In genomic region chr15:63378946-63379345, GRCh38 we compare ENCODE assay signal across 15 cellular contexts. TPM values are rescaled to one million over a fixed set of nuclear protein-coding genes. Genes with fewer than 3 reads are reported as not detected.
A peak's percentile ranks its signal among the peaks of the same experiment; 100 is the strongest.
DNase-seq lines count a peak whose midpoint lies in the region; ATAC-seq and TF ChIP-seq lines count a peak whose summit lies in the region.
"Had no signal": no experiment of that assay in that cellular context is flagged by ENCODE, and none has a peak within 500 bp of the region (broad histone marks: within the 10 kb centered on the region; RNA-seq: fewer than 3 reads in every experiment).

No MANE protein-coding gene starts in this region.

- H3K4ac ChIP-seq in trophoblast cell (ENCODE audit: low read depth, low read length) = no peak overlapping the region

- no peaks in the 10 kb centered on the region for H3K9me3 ChIP-seq in right atrium auricular region
- H3K9me3 ChIP-seq in esophagus (ENCODE audit: control insufficient read depth in 2 of 2, insufficient read depth in 1 of 2, low read depth in 1 of 2, low read length in 1 of 2) = no peaks in the 10 kb centered on the region
- peaks cover 2% of the 10 kb centered on the region for H3K9me3 ChIP-seq in trophoblast cell (ENCODE audit: insufficient read depth, low read depth, low read length)

- H2BK12ac ChIP-seq in trophoblast cell (ENCODE audit: low read length) = no peak overlapping the region

- H3K23ac ChIP-seq in trophoblast cell (ENCODE audit: low read length) = no peak overlapping the region

- no peak overlapping the region for H3K14ac ChIP-seq in trophoblast cell (ENCODE audit: low read length)

- H2BK120ac ChIP-seq in trophoblast cell (ENCODE audit: insufficient read depth, low read length, poor library complexity) = peak overlapping the region; percentile 28

- H2BK5ac ChIP-seq in trophoblast cell (ENCODE audit: low read depth, low read length, poor library complexity) = no peak overlapping the region

- no peak overlapping the region for H4K91ac ChIP-seq in trophoblast cell (ENCODE audit: low read depth, low read length)

- TF ChIP-seq CTCF in right atrium auricular region (IDR thresholded peaks at IDR 0.05) = no peak

- H2AK5ac ChIP-seq in trophoblast cell (ENCODE audit: low read length) = no peak overlapping the region

- no peak overlapping the region for H4K8ac ChIP-seq in trophoblast cell (ENCODE audit: low read depth, low read length)

- DNase-seq in cardiac septum (ENCODE audit: low spot score) (peak; percentile 53), right atrium auricular region (ENCODE audit: low spot score) (no peak), trophoblast cell (no peak), NCI-H2171 treated with DMSO at 0.1 percent for 48 hours (lab: John Stamatoyannopoulos, UW) (no peak), midbrain (lab: John Stamatoyannopoulos, UW) (no peak)
- DNase-seq: 8988T; CD4-positive, CD25-positive, alpha-beta regulatory T cell; Karpas-422; NCI-H1930; NCI-H510A had no signal

- WGBS in esophagus, 2 donors = 67 to 73% methylated on average over 7 of the region's 7 CpGs
- WGBS in trophoblast cell (ENCODE audit: extremely low coverage, insufficient coverage, insufficient read length) = no CpG with 5 or more reads among the region's 7 CpGs

- H3K79me1 ChIP-seq in trophoblast cell (ENCODE audit: low read length) = peaks cover 2% of the 10 kb centered on the region

- ATAC-seq in HG02981 (IDR thresholded peaks at IDR 0.05; ENCODE audit: unreplicated experiment) (no peak), GM21723 (IDR thresholded peaks at IDR 0.05; ENCODE audit: unreplicated experiment) (no peak)
- ATAC-seq: GM12878, HCT116 had no signal

- H3K79me2 ChIP-seq in trophoblast cell (ENCODE audit: control insufficient read depth, insufficient read depth, low read length, poor library complexity) = peaks cover 3% of the 10 kb centered on the region

- H3K4me3 ChIP-seq in right atrium auricular region (no peak overlapping the region), esophagus (ENCODE audit: low read depth in 1 of 2, low read length in 2 of 2) (peak overlapping the region; percentile 11 to 54), trophoblast cell (ENCODE audit: low read depth, low read length) (no peak overlapping the region)
- H3K4me3 ChIP-seq: GM12878 had no signal

- intact Hi-C loops in cardiac septum (cut with DNase I) = no loop called here

- no peak overlapping the region for H4K12ac ChIP-seq in trophoblast cell (ENCODE audit: low read depth, low read length)

- no peak overlapping the region for H3K18ac ChIP-seq in trophoblast cell (ENCODE audit: low read length)

- H3K36me3 ChIP-seq in right atrium auricular region (no peaks in the 10 kb centered on the region), esophagus (ENCODE audit: control insufficient read depth in 2 of 2, insufficient read depth in 2 of 2, low read length in 1 of 2) (no peaks in the 10 kb centered on the region), trophoblast cell (ENCODE audit: control insufficient read depth in 1 of 2, insufficient read depth in 2 of 2, low read length in 2 of 2) (no peaks in the 10 kb centered on the region)

- H3K4me2 ChIP-seq in trophoblast cell (ENCODE audit: low read length) = no peak overlapping the region

- H3K27ac ChIP-seq in right atrium auricular region (no peak overlapping the region), esophagus (ENCODE audit: low read depth in 2 of 2, low read length in 1 of 2) (peak overlapping the region; percentile 16 to 69), trophoblast cell (ENCODE audit: low read depth, low read length) (no peak overlapping the region)

- H3K9ac ChIP-seq in trophoblast cell (ENCODE audit: low read length) = no peak overlapping the region

- peaks cover 0 to 2% of the 10 kb centered on the region in 2 donors for H3K27me3 ChIP-seq in right atrium auricular region
- no peaks in the 10 kb centered on the region for H3K27me3 ChIP-seq in esophagus (ENCODE audit: control insufficient read depth in 1 of 2, insufficient read depth in 2 of 2, low read length in 2 of 2)
- no peaks in the 10 kb centered on the region for H3K27me3 ChIP-seq in trophoblast cell (ENCODE audit: insufficient read depth, low read length)

- no peak overlapping the region for H2AFZ ChIP-seq in trophoblast cell (ENCODE audit: insufficient read depth, low read length, poor library complexity)

- H3K4me1 ChIP-seq in right atrium auricular region (peaks cover 0 to 34% of the 10 kb centered on the region in 2 donors), esophagus (ENCODE audit: control insufficient read depth in 2 of 2, insufficient read depth in 2 of 2, low read length in 1 of 2) (peaks cover 2 to 11% of the 10 kb centered on the region in 2 donors), trophoblast cell (ENCODE audit: control insufficient read depth in 1 of 2, insufficient read depth in 2 of 2, low read length in 2 of 2) (peaks cover 28 to 36% of the 10 kb centered on the region in 2 experiments)

RNA-seq across cellular contexts. Expression of gene CA12, which starts 2.7 kb away (rescaled TPM):
- total RNA-seq in cardiac septum (0.11 TPM), right atrium auricular region (1 to 10 TPM; 1.3 to 5.5 TPM)
- polyA plus RNA-seq in esophagus = 10 to 100 TPM; 32.2 to 35.0 TPM
- polyA plus RNA-seq in trophoblast cell (2013) = 3.5 and 3.7 TPM in 2 replicates
- total RNA-seq: CD4-positive, CD25-positive, alpha-beta regulatory T cell had no signal
- polyA plus RNA-seq: CD4-positive, CD25-positive, alpha-beta regulatory T cell had no signal

Comparison
In these comparisons a context has a peak if more than half of its experiments do, and no peak if none do; other contexts are left out.
1. H3K27ac ChIP-seq: peak in esophagus (2 of 2); none in right atrium auricular region (0 of 2) and trophoblast cell (single experiment).
2. H3K4me3 ChIP-seq: peak in esophagus (2 of 2); none in right atrium auricular region (0 of 2) and trophoblast cell (single experiment).